Comparison of ENCODE assay signal across 9 cellular contexts in the genomic region with DNA sequence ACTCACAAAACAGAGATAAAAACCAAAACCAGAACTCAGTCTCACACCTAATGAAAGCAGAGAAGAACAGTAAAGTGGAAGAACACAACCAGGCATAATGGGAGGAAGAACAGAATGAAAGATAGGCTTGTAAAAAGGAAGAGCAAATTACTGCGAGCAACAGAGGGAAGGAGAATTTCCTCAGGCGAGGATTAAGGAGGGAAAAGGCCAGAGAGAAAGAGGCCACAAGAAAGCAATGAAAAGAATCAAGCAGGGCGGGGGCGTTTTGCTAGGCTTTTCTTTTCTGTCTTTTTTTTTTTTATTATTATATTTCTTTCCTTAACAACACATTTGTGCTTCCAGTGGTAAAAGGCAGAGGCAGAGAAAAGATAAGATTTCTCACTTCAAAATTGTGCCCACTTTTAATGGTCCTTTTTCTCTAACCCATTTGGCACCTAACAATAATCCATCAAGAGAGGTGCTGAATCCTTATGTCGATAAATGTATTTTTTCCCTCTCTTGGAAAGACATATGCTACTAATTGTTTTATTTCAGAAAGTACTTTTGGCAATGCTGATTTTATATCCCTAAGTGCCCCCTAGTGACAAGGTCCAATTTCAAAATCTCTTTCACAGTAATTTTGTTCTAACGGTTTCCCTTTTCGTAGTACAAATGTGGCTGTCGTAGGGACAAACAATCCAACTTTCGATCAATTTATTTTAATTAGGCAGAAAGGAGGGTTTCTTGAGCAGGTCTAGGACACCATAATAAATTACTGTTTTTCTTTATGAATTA.
A peak's percentile ranks its signal among the peaks of the same experiment; 100 is the strongest.
DNase-seq lines count a peak whose midpoint lies in the region; ATAC-seq and TF ChIP-seq lines count a peak whose summit lies in the region.
"Had no signal": no experiment of that assay in that cellular context is flagged by ENCODE, and none has a peak within 500 bp of the region (broad histone marks: within the 10 kb centered on the region; RNA-seq: fewer than 3 reads in every experiment).

No MANE protein-coding gene starts in this region.

- no peaks in the 10 kb centered on the region for H3K27me3 ChIP-seq in A673 (replicated peaks; ENCODE audit: insufficient read depth, low read depth, low read length, poor library complexity)
- H3K27me3 ChIP-seq in hepatocyte, result no peaks in the 10 kb centered on the region

- H3K36me3 ChIP-seq in A673 (ENCODE audit: insufficient read depth, low read length, poor library complexity, severe bottlenecking) (no peaks in the 10 kb centered on the region), SK-N-MC (ENCODE audit: insufficient read depth, low read length) (no peaks in the 10 kb centered on the region), hepatocyte (replicated peaks; ENCODE audit: insufficient read depth, low read depth) (no peaks in the 10 kb centered on the region)

- no TSS peak for BruUV-seq in A673 (replicated peaks; lab: Mats Ljungman, UMichigan)

- H2AFZ ChIP-seq in hepatocyte, result no peak overlapping the region

- H3K4me3 ChIP-seq in A673 (ENCODE audit: low read depth, low read length, poor library complexity, severe bottlenecking), result no peak overlapping the region
- peak overlapping the region; percentile 27; the same call in 1 of the 2 replicates for H3K4me3 ChIP-seq in SK-N-MC
- H3K4me3 ChIP-seq in hepatocyte, result no peak overlapping the region

- no peak overlapping the region for H3K27ac ChIP-seq in A673 (ENCODE audit: low read depth, low read length, poor library complexity, severe bottlenecking)
- H3K27ac ChIP-seq in SK-N-MC, result peak overlapping the region; percentile 27; the same call in 1 of the 2 replicates
- H3K27ac ChIP-seq in hepatocyte, result no peak overlapping the region

- peak; percentile 18 for DNase-seq in A673 (ENCODE audit: low spot score)
- no peak for DNase-seq in GM13977 (ENCODE audit: low spot score)
- DNase-seq in SK-N-MC (ENCODE audit: low read depth, low spot score), result no peak
- DNase-seq in hepatocyte (ENCODE audit: low spot score), result no peak
- no peak for DNase-seq in omental fat pad (ENCODE audit: low spot score)
- no peak for DNase-seq in NCI-H226
- no peak for DNase-seq in central memory CD4-positive, alpha-beta T cell
- DNase-seq: activated naive CD8-positive, alpha-beta T cell treated with anti-CD3 and anti-CD28 coated beads for 36 hours had no signal

- TF ChIP-seq CTCF in A673 (conservative IDR thresholded peaks at IDR 0.05; ENCODE audit: low read depth, low read length), result peak; percentile 35; the same call in 1 of the 2 replicates
- TF ChIP-seq CTCF in GM13977 (IDR thresholded peaks at IDR 0.05; ENCODE audit: extremely low read depth, insufficient read depth, missing control alignments), result peak; percentile 55
- TF ChIP-seq CTCF in hepatocyte (IDR thresholded peaks at IDR 0.05; ENCODE audit: poor library complexity), result peak; percentile 55
- TF ChIP-seq CTCF in omental fat pad (IDR thresholded peaks at IDR 0.05), result no peak

- peak overlapping the region; percentile 47 for H3K4me2 ChIP-seq in hepatocyte

- H3K9me3 ChIP-seq in A673 (ENCODE audit: low read depth, low read length, poor library complexity, severe bottlenecking) (no peaks in the 10 kb centered on the region), SK-N-MC (ENCODE audit: low read depth, low read length) (no peaks in the 10 kb centered on the region), hepatocyte (ENCODE audit: low read depth) (no peaks in the 10 kb centered on the region)

- CTCF ChIA-PET in A673 (lab: Charles Lee), result no interaction called here

- intact Hi-C loops in A673 (cut with micrococcal nuclease; ENCODE audit: unreplicated experiment), result loop anchor here (10.0 kb wide), 1 partner anchor 599 kb away; no protein-coding TSS in a partner anchor

- no peaks in the 10 kb centered on the region for H3K9me2 ChIP-seq in hepatocyte (replicated peaks; ENCODE audit: insufficient read depth)

- in situ Hi-C loops in GM13977 (cut with MboI; ENCODE audit: low pct_unique_long_range_greater_than_20kb, low sequenced_read_pairs, unreplicated experiment), result no loop called here

- no peaks in the 10 kb centered on the region for H3K79me2 ChIP-seq in hepatocyte

- ATAC-seq in omental fat pad (ENCODE audit: low FRiP score) (no peak), HG03095 (IDR thresholded peaks at IDR 0.05; ENCODE audit: unreplicated experiment) (no peak)

- whole genome bisulfite sequencing in hepatocyte (ENCODE audit: low lambda C conversion rate, missing lambda C conversion rate), result 58% methylated on average over 9 of the region's 9 CpGs

- H3K4me1 ChIP-seq in A673 (ENCODE audit: insufficient read depth, low read length, poor library complexity, severe bottlenecking), result no peaks in the 10 kb centered on the region
- H3K4me1 ChIP-seq in hepatocyte (ENCODE audit: insufficient read depth), result no peaks in the 10 kb centered on the region

- no peaks in the 10 kb centered on the region for H4K20me1 ChIP-seq in hepatocyte (ENCODE audit: insufficient read depth, poor library complexity, severe bottlenecking)

- H3K9ac ChIP-seq in SK-N-MC (ENCODE audit: insufficient read length), result peak overlapping the region; percentile 25

- POLR2A ChIA-PET in A673 (lab: Charles Lee; ENCODE audit: low non-redundant PET), result no interaction called here

Comparison
In these comparisons a context has a peak if more than half of its experiments do, and no peak if none do; other contexts are left out.
1. CTCF ChIP-seq: peak in A673 (single experiment), GM13977 (single experiment) and hepatocyte (single experiment); none in omental fat pad (0 of 3).